ENCODE assay signal across 13 cellular contexts in genomic region chr12:130070017-130070653, GRCh38.
DNase-seq lines count a peak whose midpoint lies in the region; ATAC-seq, FAIRE-seq and TF ChIP-seq lines count a peak whose summit lies in the region.
"Had no signal": no experiment of that assay in that cellular context is flagged by ENCODE, and none has a peak within 500 bp of the region (broad histone marks: within the 10 kb centered on the region; RNA-seq: fewer than 3 reads in every experiment).

No MANE protein-coding gene starts in this region.

- no peak overlapping the region for H3K27ac ChIP-seq in trophoblast cell (ENCODE audit: low read depth, low read length)
- H3K27ac ChIP-seq: colonic mucosa had no signal

- DNase-seq in Caki2 (ENCODE audit: low read depth) (peak; percentile 59), SK-MEL-5 (ENCODE audit: low read depth, low spot score) (peak; percentile 52), left ventricle myocardium superior (no peak), trophoblast cell (no peak), cortex of kidney (lab: John Stamatoyannopoulos, UW) (no peak), EL (no peak), H54 (ENCODE audit: insufficient read length, low spot score) (no peak)
- DNase-seq: activated CD4-positive, alpha-beta memory T cell treated with anti-CD3 and anti-CD28 coated beads for 36 hours; activated naive CD4-positive, alpha-beta T cell treated with anti-CD3 and anti-CD28 coated beads for 36 hours; colonic mucosa; NCI-H1417 had no signal

- no peak overlapping the region for H2BK12ac ChIP-seq in trophoblast cell (ENCODE audit: low read length)

- H3K9ac ChIP-seq in trophoblast cell (ENCODE audit: low read length): no peak overlapping the region

- no peaks in the 10 kb centered on the region for H3K36me3 ChIP-seq in trophoblast cell (ENCODE audit: control insufficient read depth in 1 of 2, insufficient read depth in 2 of 2, low read length in 2 of 2)
- H3K36me3 ChIP-seq: colonic mucosa had no signal

- TF ChIP-seq POLR2A in H54 (IDR thresholded peaks at IDR 0.05; ENCODE audit: low read depth, low read length): no peak

- no peaks in the 10 kb centered on the region for H3K9me3 ChIP-seq in trophoblast cell (ENCODE audit: insufficient read depth, low read depth, low read length)
- H3K9me3 ChIP-seq: colonic mucosa had no signal

- intact Hi-C loops in left ventricle myocardium superior (cut with micrococcal nuclease): no loop called here

- H4K8ac ChIP-seq in trophoblast cell (ENCODE audit: low read depth, low read length): no peak overlapping the region

- H3K4ac ChIP-seq in trophoblast cell (ENCODE audit: low read depth, low read length): no peak overlapping the region

- peak overlapping the region; percentile 6 for H2AFZ ChIP-seq in trophoblast cell (ENCODE audit: insufficient read depth, low read length, poor library complexity)

- H3K4me3 ChIP-seq in trophoblast cell (ENCODE audit: low read depth, low read length): no peak overlapping the region
- H3K4me3 ChIP-seq: colonic mucosa had no signal

- WGBS in trophoblast cell (ENCODE audit: extremely low coverage, insufficient coverage, insufficient read length): no CpG with 5 or more reads among the region's 24 CpGs

- no peak overlapping the region for H4K12ac ChIP-seq in trophoblast cell (ENCODE audit: low read depth, low read length)

- no peak overlapping the region for H2BK120ac ChIP-seq in trophoblast cell (ENCODE audit: insufficient read depth, low read length, poor library complexity)

- no peaks in the 10 kb centered on the region for H3K79me1 ChIP-seq in trophoblast cell (ENCODE audit: low read length)

- H2BK5ac ChIP-seq in trophoblast cell (ENCODE audit: low read depth, low read length, poor library complexity): no peak overlapping the region

- no peaks in the 10 kb centered on the region for H3K4me1 ChIP-seq in trophoblast cell (ENCODE audit: control insufficient read depth in 1 of 2, insufficient read depth in 2 of 2, low read length in 2 of 2)
- H3K4me1 ChIP-seq: colonic mucosa had no signal

- no peak overlapping the region for H3K18ac ChIP-seq in trophoblast cell (ENCODE audit: low read length)

- H3K4me2 ChIP-seq in trophoblast cell (ENCODE audit: low read length): no peak overlapping the region

- in situ Hi-C loops in Caki2 (cut with HindIII; ENCODE audit: low pct_unique_long_range_greater_than_20kb, low sequenced_read_pairs) (no loop called here), SK-MEL-5 (cut with HindIII; ENCODE audit: low pct_unique_long_range_greater_than_20kb, low sequenced_read_pairs) (no loop called here)

- no peaks in the 10 kb centered on the region for H3K27me3 ChIP-seq in trophoblast cell (ENCODE audit: insufficient read depth, low read length)
- H3K27me3 ChIP-seq: colonic mucosa had no signal

- FAIRE-seq in H54 (lab: Jason Lieb, UNC): no peak
- FAIRE-seq: frontal cortex had no signal

- ATAC-seq in left ventricle myocardium superior: peak; percentile 64
- no peak for ATAC-seq in HG02840 (IDR thresholded peaks at IDR 0.05; ENCODE audit: low FRiP score, unreplicated experiment)

- no peak overlapping the region for H3K14ac ChIP-seq in trophoblast cell (ENCODE audit: low read length)

- no peak overlapping the region for H4K91ac ChIP-seq in trophoblast cell (ENCODE audit: low read depth, low read length)

- no peaks in the 10 kb centered on the region for H3K79me2 ChIP-seq in trophoblast cell (ENCODE audit: control insufficient read depth, insufficient read depth, low read length, poor library complexity)

- H3K23ac ChIP-seq in trophoblast cell (ENCODE audit: low read length): no peak overlapping the region

- H2AK5ac ChIP-seq in trophoblast cell (ENCODE audit: low read length): no peak overlapping the region

Comparison
In these comparisons a context has a peak if more than half of its experiments do, and no peak if none do; other contexts are left out.
1. DNase-seq: peak in Caki2 (single experiment) and SK-MEL-5 (single experiment); none in left ventricle myocardium superior (single experiment), trophoblast cell (0 of 2), cortex of kidney (single experiment), EL (single experiment) and H54 (single experiment).